8 cellular contexts compared by ENCODE assay signal in genomic region chr10:15168296-15168780, GRCh38. TPM values are rescaled to one million over a fixed set of nuclear protein-coding genes. Genes with fewer than 3 reads are reported as not detected.
A peak's percentile ranks its signal among the peaks of the same experiment; 100 is the strongest.
DNase-seq lines count a peak whose midpoint lies in the region; ATAC-seq and TF ChIP-seq lines count a peak whose summit lies in the region.

Gene NMT2, minus strand, starts transcription at chr10:15168693. Its CDS starts 81 bp downstream, at chr10:15168612.

- H3K9me3 ChIP-seq in BE2C (no peaks in the 10 kb centered on the region), muscle layer of duodenum (ENCODE audit: control insufficient read depth in 1 of 2, low read length in 2 of 2) (no peaks in the 10 kb centered on the region)

- DNase-seq in BE2C = peak; percentile 90
- DNase-seq in NCI-H1092 (lab: John Stamatoyannopoulos, UW) = peak; percentile 70
- DNase-seq in T1000 (lab: John Stamatoyannopoulos, UW) = peak; percentile 100
- DNase-seq in epithelial cell of proximal tubule (ENCODE audit: low read depth) = no peak
- no peak for DNase-seq in HEK293T (ENCODE audit: extremely low spot score)

- TF ChIP-seq CTCF in BE2C (IDR thresholded peaks at IDR 0.05; ENCODE audit: low read depth, low read length) (peak; percentile 17; the same call in 1 of the 2 replicates), epithelial cell of proximal tubule (conservative IDR thresholded peaks at IDR 0.05; ENCODE audit: low read depth, low read length) (peak; percentile 31)

- no peaks in the 10 kb centered on the region for H3K36me3 ChIP-seq in BE2C
- no peaks in the 10 kb centered on the region for H3K36me3 ChIP-seq in muscle layer of duodenum (ENCODE audit: control insufficient read depth in 1 of 2, insufficient read depth in 2 of 2, low read length in 2 of 2)

- no peak within 1 kb of the TSS for H3K27ac ChIP-seq in muscle layer of duodenum (ENCODE audit: low read length)

- CTCF ChIA-PET in HEK293T (lab: Yijun Ruan, JAX) = interaction anchor here (1.1 kb wide), 1 partner anchor 260 kb away, joined by 4 read pairs; no protein-coding TSS in a partner anchor

- peak; percentile 48 for ATAC-seq in GM18499 (IDR thresholded peaks at IDR 0.05; ENCODE audit: insufficient read depth, unreplicated experiment)
- ATAC-seq in HG02798 (IDR thresholded peaks at IDR 0.05; ENCODE audit: poor library complexity, unreplicated experiment) = peak; percentile 93

- H3K4me1 ChIP-seq in BE2C = peaks cover 4% of the 10 kb centered on the region
- H3K4me1 ChIP-seq in muscle layer of duodenum (ENCODE audit: control insufficient read depth in 1 of 2, insufficient read depth in 2 of 2, low read length in 2 of 2) = peaks cover 11 to 17% of the 10 kb centered on the region in 2 donors

- H3K27me3 ChIP-seq in BE2C = no peaks in the 10 kb centered on the region
- no peaks in the 10 kb centered on the region for H3K27me3 ChIP-seq in muscle layer of duodenum (ENCODE audit: low read depth, low read length)

- POLR2A ChIA-PET in HEK293T (lab: Yijun Ruan, JAX) = interaction anchor here (0.5 to 2.0 kb wide), 10 partner anchors 9 to 369 kb away, joined by 3 to 14 read pairs (median 3); no protein-coding TSS in a partner anchor

- peak within 1 kb of the TSS; percentile 77 for H3K4me3 ChIP-seq in BE2C (ENCODE audit: low read depth, low read length)
- H3K4me3 ChIP-seq in epithelial cell of proximal tubule (ENCODE audit: low read depth, low read length) = peak within 1 kb of the TSS; percentile 81
- H3K4me3 ChIP-seq in muscle layer of duodenum (ENCODE audit: low read depth in 1 of 2, low read length in 2 of 2) = peak within 1 kb of the TSS; percentile 81 to 87

TF ChIP-seq in HEK293T, 16 proteins besides CTCF, POLR2A, EP300 and RAD21:
- TF ChIP-seq FOXK2 (IDR thresholded peaks at IDR 0.05) = no peak
- no peak for TF ChIP-seq ARNT (IDR thresholded peaks at IDR 0.05)
- TF ChIP-seq TARDBP (IDR thresholded peaks at IDR 0.05) = no peak
- no peak for TF ChIP-seq NFRKB (IDR thresholded peaks at IDR 0.05)

RNA-seq across cellular contexts. Expression of gene NMT2, which starts in this region (rescaled TPM):
- polyA plus RNA-seq in BE2C (2012; ENCODE audit: insufficient read depth, insufficient read length, low read depth) = 4.8 TPM
- 28.5 and 31.0 TPM in 2 replicates for total RNA-seq in epithelial cell of proximal tubule

Comparison
In these comparisons a context has a peak if more than half of its experiments do, and no peak if none do; other contexts are left out.
1. DNase-seq: peak in BE2C (single experiment), NCI-H1092 (single experiment) and T1000 (single experiment); none in epithelial cell of proximal tubule (single experiment) and HEK293T (single experiment).
2. Peak in every context shown above with its lines, with median percentiles within 50 percentile points of each other: H3K4me3 ChIP-seq.